Comparison of ENCODE assay signal across 1 cellular context in the genomic region with DNA sequence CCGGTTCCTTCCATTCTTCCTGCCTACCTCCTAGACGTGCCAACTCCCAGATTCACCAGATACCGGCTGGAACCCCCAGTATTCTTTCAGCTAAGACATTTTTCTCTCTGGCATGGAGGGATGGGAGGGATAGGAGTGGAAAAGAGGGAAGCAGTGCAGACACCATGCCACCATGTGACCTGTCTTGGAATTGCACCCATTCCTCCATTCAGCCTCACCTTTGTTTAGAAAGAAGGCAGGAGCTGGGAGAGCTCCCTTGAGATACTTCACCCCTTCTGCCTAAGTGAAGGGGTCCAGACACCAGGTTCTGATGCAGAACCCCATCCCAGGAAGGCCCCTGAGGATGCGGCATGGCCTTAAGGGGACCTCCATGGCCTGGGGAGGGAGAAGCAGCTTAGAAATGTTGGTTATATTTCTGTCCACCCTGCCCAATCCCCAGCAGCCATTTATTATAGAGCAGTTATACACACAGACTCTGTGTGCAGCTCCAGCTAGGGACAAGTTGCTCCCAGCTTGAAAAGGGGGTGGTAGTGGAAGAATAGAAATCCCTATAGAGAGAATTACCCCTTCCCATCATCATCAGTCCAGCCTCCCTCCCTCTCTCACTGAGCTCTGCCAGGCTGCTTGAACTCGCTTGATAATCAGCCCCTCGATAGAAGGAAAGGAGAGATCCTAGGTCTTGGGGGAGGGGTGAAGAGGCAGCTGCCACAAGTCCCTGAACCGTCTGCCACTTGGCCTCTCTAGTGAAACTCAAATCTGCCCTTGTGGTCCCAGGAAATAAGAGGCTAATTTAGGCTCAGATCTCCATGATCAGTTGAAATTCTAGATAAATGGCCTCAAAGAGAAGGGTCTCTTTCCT.
A peak's percentile ranks its signal among the peaks of the same experiment; 100 is the strongest.
TF ChIP-seq lines count a peak whose summit lies in the region.

No MANE protein-coding gene starts in this region.

TF ChIP-seq in H1, 55 proteins besides CTCF, POLR2A, EP300 and RAD21:
- TF ChIP-seq SIN3A (conservative IDR thresholded peaks at IDR 0.05 in 1 of 2, IDR thresholded peaks at IDR 0.05 in 1 of 2; ENCODE audit: low read depth in 1 of 2, low read length in 2 of 2) = peak in 1 of 2 experiments; percentile 16; a peak in 1 of 4 replicates
- TF ChIP-seq HDAC2 (IDR thresholded peaks at IDR 0.05; ENCODE audit: borderline replicate concordance in 1 of 2, low read depth in 2 of 2, low read length in 2 of 2) = no peak
